In genomic region chr22:36334838-36335603, GRCh38 we compare ENCODE assay signal across 8 cellular contexts. TPM values are rescaled to one million over a fixed set of nuclear protein-coding genes. Genes with fewer than 3 reads are reported as not detected.
A peak's percentile ranks its signal among the peaks of the same experiment; 100 is the strongest.
DNase-seq lines count a peak whose midpoint lies in the region; FAIRE-seq lines count a peak whose summit lies in the region.

No MANE protein-coding gene starts in this region.

- H3K4me3 ChIP-seq in ectodermal cell (ENCODE audit: insufficient read depth, low read depth, low read length) = no peak overlapping the region

- no peaks in the 10 kb centered on the region for H3K27me3 Mint-ChIP-seq in T-helper 2 cell treated with Interferon-gamma antibody and Interleukin-4, amounts not matched to agents 5 μg/mL and 100 μg/mL, for 36 hours (ENCODE audit: low read depth)

- DNase-seq in SKM-1 treated with dmso at 0.1 percent for 144 hours (lab: John Stamatoyannopoulos, UW; ENCODE audit: unreplicated experiment) (peak; percentile 16), SKM-1 (lab: John Stamatoyannopoulos, UW; ENCODE audit: unreplicated experiment) (no peak), midbrain (lab: John Stamatoyannopoulos, UW) (peak; percentile 86), urothelium cell line (ENCODE audit: low spot score) (peak; percentile 50), activated gamma-delta T cell treated with Interleukin-2 at 50 U/mL for 16 hours (no peak), NCI-H1092 treated with DMSO at 0.1 percent for 48 hours (lab: John Stamatoyannopoulos, UW) (no peak)
- DNase-seq in T-helper 2 cell treated with Interferon-gamma antibody and Interleukin-4, amounts not matched to agents 5 μg/mL and 100 μg/mL, for 36 hours (ENCODE audit: low spot score) = no peak

- H3K9me3 Mint-ChIP-seq in T-helper 2 cell treated with Interferon-gamma antibody and Interleukin-4, amounts not matched to agents 5 μg/mL and 100 μg/mL, for 36 hours = no peaks in the 10 kb centered on the region

- peaks cover 89% of the 10 kb centered on the region for H3K4me1 Mint-ChIP-seq in T-helper 2 cell treated with Interferon-gamma antibody and Interleukin-4, amounts not matched to agents 5 μg/mL and 100 μg/mL, for 36 hours (ENCODE audit: low read depth)

- peaks cover 15% of the 10 kb centered on the region for H3K36me3 ChIP-seq in ectodermal cell (ENCODE audit: control insufficient read depth, insufficient read depth, low read length)

- H3K27ac Mint-ChIP-seq in T-helper 2 cell treated with Interferon-gamma antibody and Interleukin-4, amounts not matched to agents 5 μg/mL and 100 μg/mL, for 36 hours = peak overlapping the region; percentile 100

- H3K4me1 ChIP-seq in ectodermal cell (ENCODE audit: control insufficient read depth, insufficient read depth, low read length) = peaks cover 70% of the 10 kb centered on the region

- H3K27me3 ChIP-seq in ectodermal cell (ENCODE audit: control insufficient read depth, insufficient read depth, low read length, poor library complexity, severe bottlenecking) = no peaks in the 10 kb centered on the region

- 59 to 65% methylated on average over 17 of the region's 17 CpGs for WGBS in ectodermal cell, 2 experiments

- peak overlapping the region; percentile 82 for H3K27ac ChIP-seq in ectodermal cell (ENCODE audit: insufficient read depth, low read depth, low read length, poor library complexity, severe bottlenecking)

- H3K36me3 Mint-ChIP-seq in T-helper 2 cell treated with Interferon-gamma antibody and Interleukin-4, amounts not matched to agents 5 μg/mL and 100 μg/mL, for 36 hours (ENCODE audit: low read depth) = peaks cover 85% of the 10 kb centered on the region

- H3K9me3 ChIP-seq in ectodermal cell (ENCODE audit: control insufficient read depth, low read length) = no peaks in the 10 kb centered on the region

- no peak for FAIRE-seq in urothelium cell line (lab: Jason Lieb, UNC)

- H3K4me3 Mint-ChIP-seq in T-helper 2 cell treated with Interferon-gamma antibody and Interleukin-4, amounts not matched to agents 5 μg/mL and 100 μg/mL, for 36 hours = peak overlapping the region; percentile 97

RNA-seq across cellular contexts. Expression of gene MYH9, which starts 52.7 kb away (rescaled TPM):
- 179 TPM for polyA plus RNA-seq in ectodermal cell (2013, experiment 1 of 4)
- 216 TPM for polyA plus RNA-seq in ectodermal cell (2013, experiment 2 of 4)
- 128 TPM for polyA plus RNA-seq in ectodermal cell (2013, experiment 3 of 4)
- polyA plus RNA-seq in ectodermal cell (2013, experiment 4 of 4) = 141 TPM

Comparison
In these comparisons a context has a peak if more than half of its experiments do, and no peak if none do; other contexts are left out.
1. DNase-seq: peak in SKM-1 treated with dmso at 0.1 percent for 144 hours (single experiment), midbrain (single experiment) and urothelium cell line (single experiment); none in SKM-1 (single experiment), T-helper 2 cell treated with Interferon-gamma antibody and Interleukin-4, amounts not matched to agents 5 μg/mL and 100 μg/mL, for 36 hours (single experiment), activated gamma-delta T cell treated with Interleukin-2 at 50 U/mL for 16 hours (single experiment) and NCI-H1092 treated with DMSO at 0.1 percent for 48 hours (single experiment).